ENCODE assay signal across 1 cellular context in genomic region chr11:85664561-85665481, GRCh38.
TF ChIP-seq lines count a peak whose summit lies in the region.

TSS of gene CREBZF (minus strand) at chr11:85665129. CDS start at chr11:85664875, 254 bp downstream.

TF ChIP-seq in SK-N-SH, 30 proteins besides CTCF, POLR2A, EP300 and RAD21 (continued from another document):
- TF ChIP-seq REST (IDR thresholded peaks at IDR 0.05; ENCODE audit: low read depth, low read length) (0 out of 2 replicates have a peak, but pooled peaks have one; percentile 24), MAX (IDR thresholded peaks at IDR 0.05; ENCODE audit: low read depth) (no peak; the same call in 1 of the 2 replicates), NFIC (IDR thresholded peaks at IDR 0.05; ENCODE audit: borderline replicate concordance) (no peak; the same call in 1 of the 2 replicates), GATA2 (CRISPR knock-in tag; IDR thresholded peaks at IDR 0.05) (no peak), IRF3 (IDR thresholded peaks at IDR 0.05; ENCODE audit: low read depth, low read length) (no peak), NRF1 (IDR thresholded peaks at IDR 0.05; ENCODE audit: low read depth, low read length) (no peak)
